Comparison of ENCODE assay signal across 1 cellular context in genomic region chr19:17405250-17406038, GRCh38.
TF ChIP-seq lines count a peak whose summit lies in the region.

A gene with protein sequence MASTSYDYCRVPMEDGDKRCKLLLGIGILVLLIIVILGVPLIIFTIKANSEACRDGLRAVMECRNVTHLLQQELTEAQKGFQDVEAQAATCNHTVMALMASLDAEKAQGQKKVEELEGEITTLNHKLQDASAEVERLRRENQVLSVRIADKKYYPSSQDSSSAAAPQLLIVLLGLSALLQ (minus strand): TSS chr19:17405630. CDS start chr19:17405575, 55 bp downstream.

TF ChIP-seq in HEK293, 187 proteins besides CTCF, POLR2A, EP300 and RAD21 (continued from another document):
- TF ChIP-seq, protein P1, sequence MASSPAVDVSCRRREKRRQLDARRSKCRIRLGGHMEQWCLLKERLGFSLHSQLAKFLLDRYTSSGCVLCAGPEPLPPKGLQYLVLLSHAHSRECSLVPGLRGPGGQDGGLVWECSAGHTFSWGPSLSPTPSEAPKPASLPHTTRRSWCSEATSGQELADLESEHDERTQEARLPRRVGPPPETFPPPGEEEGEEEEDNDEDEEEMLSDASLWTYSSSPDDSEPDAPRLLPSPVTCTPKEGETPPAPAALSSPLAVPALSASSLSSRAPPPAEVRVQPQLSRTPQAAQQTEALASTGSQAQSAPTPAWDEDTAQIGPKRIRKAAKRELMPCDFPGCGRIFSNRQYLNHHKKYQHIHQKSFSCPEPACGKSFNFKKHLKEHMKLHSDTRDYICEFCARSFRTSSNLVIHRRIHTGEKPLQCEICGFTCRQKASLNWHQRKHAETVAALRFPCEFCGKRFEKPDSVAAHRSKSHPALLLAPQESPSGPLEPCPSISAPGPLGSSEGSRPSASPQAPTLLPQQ (tag by site-specific recombination; IDR thresholded peaks at IDR 0.05) = peak; percentile 27; the same call in 1 of the 2 replicates
- TF ChIP-seq SP3 (tag by site-specific recombination; IDR thresholded peaks at IDR 0.05) = no peak
- 0 out of 2 replicates have a peak, but pooled peaks have one; percentile 47 for TF ChIP-seq ZNF24 (tag by site-specific recombination; IDR thresholded peaks at IDR 0.05)
- TF ChIP-seq ZBTB8A (tag by site-specific recombination; IDR thresholded peaks at IDR 0.05) = peak; percentile 51; the same call in 1 of the 2 replicates
- no peak for TF ChIP-seq SALL2 (tag by site-specific recombination; IDR thresholded peaks at IDR 0.05; ENCODE audit: borderline replicate concordance)
- no peak for TF ChIP-seq ZNF148 (tag by site-specific recombination; IDR thresholded peaks at IDR 0.05; ENCODE audit: borderline replicate concordance)
- TF ChIP-seq ZNF747 (tag by site-specific recombination; IDR thresholded peaks at IDR 0.05) = no peak
- no peak for TF ChIP-seq ZNF623 (tag by site-specific recombination; IDR thresholded peaks at IDR 0.05)
- no peak for TF ChIP-seq ZNF76 (tag by site-specific recombination; IDR thresholded peaks at IDR 0.05; ENCODE audit: borderline replicate concordance, low read depth)
- TF ChIP-seq, protein P2, sequence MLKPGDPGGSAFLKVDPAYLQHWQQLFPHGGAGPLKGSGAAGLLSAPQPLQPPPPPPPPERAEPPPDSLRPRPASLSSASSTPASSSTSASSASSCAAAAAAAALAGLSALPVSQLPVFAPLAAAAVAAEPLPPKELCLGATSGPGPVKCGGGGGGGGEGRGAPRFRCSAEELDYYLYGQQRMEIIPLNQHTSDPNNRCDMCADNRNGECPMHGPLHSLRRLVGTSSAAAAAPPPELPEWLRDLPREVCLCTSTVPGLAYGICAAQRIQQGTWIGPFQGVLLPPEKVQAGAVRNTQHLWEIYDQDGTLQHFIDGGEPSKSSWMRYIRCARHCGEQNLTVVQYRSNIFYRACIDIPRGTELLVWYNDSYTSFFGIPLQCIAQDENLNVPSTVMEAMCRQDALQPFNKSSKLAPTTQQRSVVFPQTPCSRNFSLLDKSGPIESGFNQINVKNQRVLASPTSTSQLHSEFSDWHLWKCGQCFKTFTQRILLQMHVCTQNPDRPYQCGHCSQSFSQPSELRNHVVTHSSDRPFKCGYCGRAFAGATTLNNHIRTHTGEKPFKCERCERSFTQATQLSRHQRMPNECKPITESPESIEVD (tag by site-specific recombination; IDR thresholded peaks at IDR 0.05) = peak; percentile 42
- TF ChIP-seq BCL11B (tag by site-specific recombination; IDR thresholded peaks at IDR 0.05; ENCODE audit: low read depth) = no peak
- TF ChIP-seq, protein P3, sequence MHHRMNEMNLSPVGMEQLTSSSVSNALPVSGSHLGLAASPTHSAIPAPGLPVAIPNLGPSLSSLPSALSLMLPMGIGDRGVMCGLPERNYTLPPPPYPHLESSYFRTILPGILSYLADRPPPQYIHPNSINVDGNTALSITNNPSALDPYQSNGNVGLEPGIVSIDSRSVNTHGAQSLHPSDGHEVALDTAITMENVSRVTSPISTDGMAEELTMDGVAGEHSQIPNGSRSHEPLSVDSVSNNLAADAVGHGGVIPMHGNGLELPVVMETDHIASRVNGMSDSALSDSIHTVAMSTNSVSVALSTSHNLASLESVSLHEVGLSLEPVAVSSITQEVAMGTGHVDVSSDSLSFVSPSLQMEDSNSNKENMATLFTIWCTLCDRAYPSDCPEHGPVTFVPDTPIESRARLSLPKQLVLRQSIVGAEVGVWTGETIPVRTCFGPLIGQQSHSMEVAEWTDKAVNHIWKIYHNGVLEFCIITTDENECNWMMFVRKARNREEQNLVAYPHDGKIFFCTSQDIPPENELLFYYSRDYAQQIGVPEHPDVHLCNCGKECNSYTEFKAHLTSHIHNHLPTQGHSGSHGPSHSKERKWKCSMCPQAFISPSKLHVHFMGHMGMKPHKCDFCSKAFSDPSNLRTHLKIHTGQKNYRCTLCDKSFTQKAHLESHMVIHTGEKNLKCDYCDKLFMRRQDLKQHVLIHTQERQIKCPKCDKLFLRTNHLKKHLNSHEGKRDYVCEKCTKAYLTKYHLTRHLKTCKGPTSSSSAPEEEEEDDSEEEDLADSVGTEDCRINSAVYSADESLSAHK (tag by site-specific recombination; IDR thresholded peaks at IDR 0.05) = no peak
- TF ChIP-seq, protein P4, sequence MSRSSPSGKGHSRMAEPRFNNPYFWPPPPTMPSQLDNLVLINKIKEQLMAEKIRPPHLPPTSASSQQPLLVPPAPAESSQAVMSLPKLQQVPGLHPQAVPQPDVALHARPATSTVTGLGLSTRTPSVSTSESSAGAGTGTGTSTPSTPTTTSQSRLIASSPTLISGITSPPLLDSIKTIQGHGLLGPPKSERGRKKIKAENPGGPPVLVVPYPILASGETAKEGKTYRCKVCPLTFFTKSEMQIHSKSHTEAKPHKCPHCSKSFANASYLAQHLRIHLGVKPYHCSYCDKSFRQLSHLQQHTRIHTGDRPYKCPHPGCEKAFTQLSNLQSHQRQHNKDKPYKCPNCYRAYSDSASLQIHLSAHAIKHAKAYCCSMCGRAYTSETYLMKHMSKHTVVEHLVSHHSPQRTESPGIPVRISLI (tag by site-specific recombination; IDR thresholded peaks at IDR 0.05) = peak; percentile 70
- no peak for TF ChIP-seq ZNF433 (tag by site-specific recombination; IDR thresholded peaks at IDR 0.05; ENCODE audit: low read depth)
- no peak for TF ChIP-seq ZNF660 (tag by site-specific recombination; IDR thresholded peaks at IDR 0.05)
- TF ChIP-seq PRDM10 (tag by site-specific recombination; IDR thresholded peaks at IDR 0.05) = peak; percentile 91
- TF ChIP-seq ZNF677 (tag by site-specific recombination; IDR thresholded peaks at IDR 0.05) = no peak
- no peak for TF ChIP-seq REST (tag by site-specific recombination; IDR thresholded peaks at IDR 0.05)
- TF ChIP-seq ZNF707 (tag by site-specific recombination; IDR thresholded peaks at IDR 0.05) = no peak
